In genomic region chr9:129640871-129641750, GRCh38 we compare ENCODE assay signal across 1 cellular context.
TF ChIP-seq lines count a peak whose summit lies in the region.

No MANE protein-coding gene starts in this region.

TF ChIP-seq in WTC11, 78 proteins besides CTCF, POLR2A, EP300 and RAD21 (continued from another document):
- TF ChIP-seq AFF4 (CRISPR knock-in tag; IDR thresholded peaks at IDR 0.05; ENCODE audit: borderline replicate concordance) = no peak
- no peak for TF ChIP-seq JUN (CRISPR knock-in tag; IDR thresholded peaks at IDR 0.05)
- TF ChIP-seq ZNF423 (CRISPR knock-in tag; IDR thresholded peaks at IDR 0.05) = no peak
- no peak for TF ChIP-seq EMX1 (CRISPR knock-in tag; IDR thresholded peaks at IDR 0.05)
